Comparison of ENCODE assay signal across 2 cellular contexts in genomic region chr7:100536695-100537094, GRCh38.
TF ChIP-seq lines count a peak whose summit lies in the region.

No MANE protein-coding gene starts in this region.

TF ChIP-seq in HEK293, 187 proteins besides CTCF, POLR2A, EP300 and RAD21:
- TF ChIP-seq ZNF121 (tag by site-specific recombination; IDR thresholded peaks at IDR 0.05), result peak; percentile 83

TF ChIP-seq in WTC11, 78 proteins besides CTCF, POLR2A, EP300 and RAD21:
- 0 out of 2 replicates have a peak, but pooled peaks have one; percentile 2 for TF ChIP-seq ZNF121 (CRISPR knock-in tag; IDR thresholded peaks at IDR 0.05)
